8 cellular contexts compared by ENCODE assay signal in genomic region chr1:154943649-154944421, GRCh38. TPM values are rescaled to one million over a fixed set of nuclear protein-coding genes. Genes with fewer than 3 reads are reported as not detected.
DNase-seq lines count a peak whose midpoint lies in the region; ATAC-seq and TF ChIP-seq lines count a peak whose summit lies in the region.

No MANE protein-coding gene starts in this region.

- peaks cover 18% of the 10 kb centered on the region for H3K4me1 ChIP-seq in cardiac muscle cell (ENCODE audit: low read depth)
- peaks cover 2 to 9% of the 10 kb centered on the region in 2 donors for H3K4me1 ChIP-seq in gastrocnemius medialis

- H3K4me3 Mint-ChIP-seq in activated T-cell treated with anti-CD3 and anti-CD28 coated beads, Interleukin-2, amount 50 U/mL, for 72 hours = peak overlapping the region; percentile 57 to 74

- intact Hi-C loops in gastrocnemius medialis (cut with DNase I; ENCODE audit: low total_unique reads) = no loop called here

- DNase-seq in AG09309 (ENCODE audit: low read depth) (no peak), NCI-H69 (lab: John Stamatoyannopoulos, UW) (peak; percentile 59), cardiac muscle cell (ENCODE audit: low read depth in 1 of 2, low spot score in 1 of 2) (peak; percentile 39 to 56), gastrocnemius medialis (no peak), NCI-H2107 treated with DMSO at 0.1 percent for 48 hours (lab: John Stamatoyannopoulos, UW; ENCODE audit: unreplicated experiment) (no peak)
- DNase-seq in activated T-cell treated with anti-CD3 and anti-CD28 coated beads, Interleukin-2, amount 50 U/mL, for 72 hours = peak; percentile 49 to 55

- H3K9me3 ChIP-seq in cardiac muscle cell (ENCODE audit: low read depth) = no peaks in the 10 kb centered on the region
- H3K9me3 ChIP-seq in gastrocnemius medialis = no peaks in the 10 kb centered on the region

- in situ Hi-C loops in gastrocnemius medialis (cut with MboI; ENCODE audit: low sequenced_read_pairs in 4 of 4) = no loop called here

- TF ChIP-seq POLR2A in gastrocnemius medialis (IDR thresholded peaks at IDR 0.05) = no peak

- H3K27me3 ChIP-seq in cardiac muscle cell (no peaks in the 10 kb centered on the region), gastrocnemius medialis (no peaks in the 10 kb centered on the region)

- H3K36me3 ChIP-seq in cardiac muscle cell = peaks cover 3% of the 10 kb centered on the region
- H3K36me3 ChIP-seq in gastrocnemius medialis = peaks cover 0 to 32% of the 10 kb centered on the region in 2 donors

- H3K4me3 ChIP-seq in AG09309 (ENCODE audit: control insufficient read depth, low read depth, low read length) (no peak overlapping the region), cardiac muscle cell (no peak overlapping the region), gastrocnemius medialis (no peak overlapping the region)

- peak overlapping the region; percentile 21 for H3K27ac Mint-ChIP-seq in activated T-cell treated with anti-CD3 and anti-CD28 coated beads, Interleukin-2, amount 50 U/mL, for 72 hours

- H3K9me3 Mint-ChIP-seq in activated T-cell treated with anti-CD3 and anti-CD28 coated beads, Interleukin-2, amount 50 U/mL, for 72 hours = no peaks in the 10 kb centered on the region

- no peaks in the 10 kb centered on the region for H3K36me3 Mint-ChIP-seq in activated T-cell treated with anti-CD3 and anti-CD28 coated beads, Interleukin-2, amount 50 U/mL, for 72 hours (ENCODE audit: insufficient read depth in 2 of 2)

- peak; percentile 29 to 31 for ATAC-seq in activated T-cell treated with anti-CD3 and anti-CD28 coated beads, Interleukin-2, amount 50 U/mL, for 72 hours (replicated peaks in 1 of 2)
- peak in 1 of 2 donors; percentile 41 for ATAC-seq in gastrocnemius medialis
- no peak for ATAC-seq in HG03045 (IDR thresholded peaks at IDR 0.05; ENCODE audit: unreplicated experiment)

- H3K27me3 Mint-ChIP-seq in activated T-cell treated with anti-CD3 and anti-CD28 coated beads, Interleukin-2, amount 50 U/mL, for 72 hours (ENCODE audit: low read depth) = no peaks in the 10 kb centered on the region

- TF ChIP-seq CTCF in AG09309 (IDR thresholded peaks at IDR 0.05; ENCODE audit: control insufficient read depth, insufficient read depth, low read depth, low read length, missing control alignments) = peak; percentile 83
- TF ChIP-seq CTCF in GM12874 (IDR thresholded peaks at IDR 0.05; ENCODE audit: insufficient read depth, low read depth, low read length) = peak; percentile 87
- TF ChIP-seq CTCF in cardiac muscle cell (IDR thresholded peaks at IDR 0.05; ENCODE audit: low read depth, low read length) = peak; percentile 81
- peak; percentile 34 to 79 (median 60) for TF ChIP-seq CTCF in gastrocnemius medialis (IDR thresholded peaks at IDR 0.05 in 4 of 5, conservative IDR thresholded peaks at IDR 0.05 in 1 of 5)

- peaks cover 57% of the 10 kb centered on the region for H3K4me1 Mint-ChIP-seq in activated T-cell treated with anti-CD3 and anti-CD28 coated beads, Interleukin-2, amount 50 U/mL, for 72 hours (ENCODE audit: low read depth)

- H3K27ac ChIP-seq in cardiac muscle cell (peak overlapping the region; percentile 64), gastrocnemius medialis (peak overlapping the region; percentile 10 to 68 (median 52))

RNA-seq across cellular contexts. Expression of gene PMVK, which starts 7.3 kb away (rescaled TPM):
- 10 to 100 TPM; 32.4 to 34.6 TPM for total RNA-seq in activated T-cell treated with anti-CD3 and anti-CD28 coated beads, Interleukin-2, amount 50 U/mL, for 72 hours
- total RNA-seq in cardiac muscle cell (20.1 and 23.8 TPM in 2 replicates), gastrocnemius medialis (1 to 10 TPM; 4.6 to 7.6 (median 6.1) TPM)
- polyA plus RNA-seq in cardiac muscle cell = 94.4 and 95.4 TPM in 2 replicates

RNA-seq across cellular contexts. Expression of gene PBXIP1, which starts 12.1 kb away (rescaled TPM):
- 10 to 100 TPM; 28.0 to 48.0 TPM for total RNA-seq in activated T-cell treated with anti-CD3 and anti-CD28 coated beads, Interleukin-2, amount 50 U/mL, for 72 hours
- 155 and 161 TPM in 2 replicates for total RNA-seq in cardiac muscle cell
- polyA plus RNA-seq in cardiac muscle cell = 93.7 and 108 TPM in 2 replicates
- 100 to 1,000 TPM; 126 to 171 (median 165) TPM for total RNA-seq in gastrocnemius medialis

RNA-seq across cellular contexts. Expression of gene PYGO2, which starts 17.7 kb away (rescaled TPM):
- total RNA-seq in activated T-cell treated with anti-CD3 and anti-CD28 coated beads, Interleukin-2, amount 50 U/mL, for 72 hours = 10 to 100 TPM; 43.6 to 45.3 TPM
- total RNA-seq in cardiac muscle cell (45.6 and 48.0 TPM in 2 replicates), gastrocnemius medialis (10 to 100 TPM; 12.6 to 22.7 (median 17.8) TPM)
- polyA plus RNA-seq in cardiac muscle cell = 45.3 and 49.2 TPM in 2 replicates

RNA-seq across cellular contexts. Expression of gene SHC1, which starts 26.7 kb away (rescaled TPM):
- total RNA-seq in activated T-cell treated with anti-CD3 and anti-CD28 coated beads, Interleukin-2, amount 50 U/mL, for 72 hours = 10 to 100 TPM; 55.8 to 58.6 TPM
- total RNA-seq in cardiac muscle cell (80.0 and 80.3 TPM in 2 replicates), gastrocnemius medialis (100 to 1,000 TPM in 1 of 4 donors, 10 to 100 TPM in 3; 27.4 to 135 (median 54.9) TPM)
- 66.8 and 70.7 TPM in 2 replicates for polyA plus RNA-seq in cardiac muscle cell

RNA-seq across cellular contexts. Expression of gene CKS1B, which starts 30.6 kb away (rescaled TPM):
- total RNA-seq in activated T-cell treated with anti-CD3 and anti-CD28 coated beads, Interleukin-2, amount 50 U/mL, for 72 hours = 100 to 1,000 TPM; 251 to 304 TPM
- total RNA-seq in cardiac muscle cell = 52.9 and 96.5 TPM in 2 replicates
- 157 and 337 TPM in 2 replicates for polyA plus RNA-seq in cardiac muscle cell
- 10 to 100 TPM in 1 of 4 donors, 1 to 10 TPM in 3; 3.6 to 15.7 (median 7.9) TPM for total RNA-seq in gastrocnemius medialis

Comparison
In these comparisons a context has a peak if more than half of its experiments do, and no peak if none do; other contexts are left out.
1. DNase-seq: peak in NCI-H69 (single experiment), activated T-cell treated with anti-CD3 and anti-CD28 coated beads, Interleukin-2, amount 50 U/mL, for 72 hours (2 of 2) and cardiac muscle cell (2 of 2); none in AG09309 (single experiment), gastrocnemius medialis (0 of 2) and NCI-H2107 treated with DMSO at 0.1 percent for 48 hours (single experiment).
2. Peak in every context shown above with its lines, with median percentiles within 50 percentile points of each other: CTCF ChIP-seq.